In genomic region chr11:43922974-43923326, GRCh38 we compare ENCODE assay signal across 16 cellular contexts. TPM values are rescaled to one million over a fixed set of nuclear protein-coding genes. Genes with fewer than 3 reads are reported as not detected.
DNase-seq lines count a peak whose midpoint lies in the region; ATAC-seq, FAIRE-seq and TF ChIP-seq lines count a peak whose summit lies in the region.
"Had no signal": no experiment of that assay in that cellular context is flagged by ENCODE, and none has a peak within 500 bp of the region (broad histone marks: within the 10 kb centered on the region; RNA-seq: fewer than 3 reads in every experiment).

No MANE protein-coding gene starts in this region.

- H3K9me3 Mint-ChIP-seq in CD14-positive monocyte, result no peaks in the 10 kb centered on the region
- H3K9me3 Mint-ChIP-seq: stimulated activated memory B cell treated with anti-CD40 and anti-IgM and Interleukin-4, amounts not matched to agents 10 μg/mL and 1 μg/mL and 100 μg/mL, for 72 hours had no signal

- no peak overlapping the region for H3K4me3 Mint-ChIP-seq in CD14-positive monocyte
- H3K4me3 Mint-ChIP-seq: stimulated activated memory B cell treated with anti-CD40 and anti-IgM and Interleukin-4, amounts not matched to agents 10 μg/mL and 1 μg/mL and 100 μg/mL, for 72 hours had no signal

- no peak for TF ChIP-seq POLR2A in vagina (IDR thresholded peaks at IDR 0.05)

- peak overlapping the region; percentile 74 for H3K27ac ChIP-seq in cardiac muscle cell
- peak overlapping the region; percentile 85 for H3K27ac ChIP-seq in right cardiac atrium (ENCODE audit: low read length)
- peak overlapping the region; percentile 85 for H3K27ac ChIP-seq in psoas muscle
- H3K27ac ChIP-seq in vagina, result peak overlapping the region; percentile 85

- H3K27me3 Mint-ChIP-seq in CD14-positive monocyte (ENCODE audit: low read depth in 3 of 3), result no peaks in the 10 kb centered on the region
- H3K27me3 Mint-ChIP-seq: stimulated activated memory B cell treated with anti-CD40 and anti-IgM and Interleukin-4, amounts not matched to agents 10 μg/mL and 1 μg/mL and 100 μg/mL, for 72 hours had no signal

- H3K4me1 ChIP-seq in cardiac muscle cell (ENCODE audit: low read depth) (peaks cover 12% of the 10 kb centered on the region), right cardiac atrium (ENCODE audit: control insufficient read depth, insufficient read depth, low read length) (peaks cover 19% of the 10 kb centered on the region), psoas muscle (peaks cover 45% of the 10 kb centered on the region), vagina (peaks cover 47% of the 10 kb centered on the region)

- H3K36me3 ChIP-seq in cardiac muscle cell, result peaks cover 7% of the 10 kb centered on the region
- peaks cover 0 to 7% of the 10 kb centered on the region in 2 donors for H3K36me3 ChIP-seq in psoas muscle (ENCODE audit: insufficient read depth in 1 of 2, low read depth in 1 of 2)
- peaks cover 0 to 12% of the 10 kb centered on the region in 2 donors for H3K36me3 ChIP-seq in vagina

- FAIRE-seq in D721Med (lab: Jason Lieb, UNC), result no peak
- FAIRE-seq: keratinocyte had no signal

- no peak for ATAC-seq in left ventricle myocardium superior
- peak; percentile 3 to 13 for ATAC-seq in right cardiac atrium
- no peak for ATAC-seq in psoas muscle
- ATAC-seq: stimulated activated memory B cell treated with anti-CD40 and anti-IgM and Interleukin-4, amounts not matched to agents 10 μg/mL and 1 μg/mL and 100 μg/mL, for 72 hours had no signal

- 57% methylated on average over 6 of the region's 6 CpGs for WGBS in right cardiac atrium
- WGBS in psoas muscle, 3 donors, result 63 to 70% (median 67%) methylated on average over 6 of the region's 6 CpGs

- H3K4me3 ChIP-seq in cardiac muscle cell (no peak overlapping the region), right cardiac atrium (ENCODE audit: low read length) (no peak overlapping the region), psoas muscle (no peak overlapping the region), vagina (no peak overlapping the region)

- TF ChIP-seq CTCF in cardiac muscle cell (IDR thresholded peaks at IDR 0.05; ENCODE audit: low read depth, low read length), result no peak
- no peak for TF ChIP-seq CTCF in psoas muscle (IDR thresholded peaks at IDR 0.05)
- no peak for TF ChIP-seq CTCF in vagina (IDR thresholded peaks at IDR 0.05)
- no peak for TF ChIP-seq CTCF in D721Med (IDR thresholded peaks at IDR 0.05; ENCODE audit: insufficient read depth, missing control alignments)
- TF ChIP-seq CTCF in CD14-positive monocyte (IDR thresholded peaks at IDR 0.05), result no peak

- H3K4me1 Mint-ChIP-seq in CD14-positive monocyte, result peaks cover 2% of the 10 kb centered on the region
- H3K4me1 Mint-ChIP-seq: stimulated activated memory B cell treated with anti-CD40 and anti-IgM and Interleukin-4, amounts not matched to agents 10 μg/mL and 1 μg/mL and 100 μg/mL, for 72 hours had no signal

- intact Hi-C loops in left ventricle myocardium superior (cut with micrococcal nuclease), result no loop called here
- intact Hi-C loops in right cardiac atrium (cut with DNase I), result no loop called here
- intact Hi-C loops in psoas muscle (cut with DNase I), result no loop called here
- intact Hi-C loops in vagina (cut with DNase I), result loop anchor here (5.0 kb wide), 1 partner anchor 84 kb away; no protein-coding TSS in a partner anchor
- intact Hi-C loops in CD14-positive monocyte (cut with micrococcal nuclease), result no loop called here

- H3K27ac Mint-ChIP-seq in CD14-positive monocyte, result peak overlapping the region in 1 of 7 donors; percentile 23
- H3K27ac Mint-ChIP-seq: stimulated activated memory B cell treated with anti-CD40 and anti-IgM and Interleukin-4, amounts not matched to agents 10 μg/mL and 1 μg/mL and 100 μg/mL, for 72 hours had no signal

- no peaks in the 10 kb centered on the region for H3K9me3 ChIP-seq in cardiac muscle cell (ENCODE audit: low read depth)
- no peaks in the 10 kb centered on the region for H3K9me3 ChIP-seq in right cardiac atrium (ENCODE audit: control insufficient read depth, low read length)
- H3K9me3 ChIP-seq in psoas muscle, result no peaks in the 10 kb centered on the region
- H3K9me3 ChIP-seq in vagina, result no peaks in the 10 kb centered on the region

- peaks cover 40 to 41% of the 10 kb centered on the region in 2 donors for H3K36me3 Mint-ChIP-seq in CD14-positive monocyte

- H3K27me3 ChIP-seq in cardiac muscle cell (no peaks in the 10 kb centered on the region), right cardiac atrium (ENCODE audit: control insufficient read depth, insufficient read depth) (no peaks in the 10 kb centered on the region), psoas muscle (ENCODE audit: insufficient read depth in 3 of 3, low read length in 2 of 3) (no peaks in the 10 kb centered on the region), vagina (no peaks in the 10 kb centered on the region)

- DNase-seq in cardiac muscle cell (ENCODE audit: low read depth in 1 of 2, low spot score in 1 of 2), result no peak
- no peak for DNase-seq in left ventricle myocardium superior
- no peak for DNase-seq in right cardiac atrium
- no peak for DNase-seq in psoas muscle
- no peak for DNase-seq in vagina (ENCODE audit: extremely low spot score in 2 of 2)
- DNase-seq in D721Med (ENCODE audit: insufficient read length, low spot score), result no peak
- DNase-seq in NCI-H748 (lab: John Stamatoyannopoulos, UW; ENCODE audit: unreplicated experiment), result no peak
- DNase-seq in CD14-positive monocyte (ENCODE audit: low spot score), result no peak
- DNase-seq: 8988T; activated CD4-positive, alpha-beta T cell treated with anti-CD3 and anti-CD28 coated beads, Interleukin-2, amount 50 U/mL, for 48 hours; NCI-H1436; NCI-H524; RPMI8226; stimulated activated CD4-positive, alpha-beta T cell treated with anti-CD3 and anti-CD28 coated beads, Interleukin-2, amount 100 ng/mL, for 24 hours had no signal

RNA-seq across cellular contexts. Expression of gene C11orf96, which starts 19.5 kb away (rescaled TPM):
- total RNA-seq in cardiac muscle cell, result 48.6 and 79.6 TPM in 2 replicates
- polyA plus RNA-seq in cardiac muscle cell, result 7.1 and 14.5 TPM in 2 replicates
- total RNA-seq in left ventricle myocardium superior, result 16.1 TPM
- total RNA-seq in right cardiac atrium, result 100 to 1,000 TPM in 1 of 4 donors, 10 to 100 TPM in 3; 26.5 to 107 (median 36.5) TPM
- 68.0 TPM for polyA plus RNA-seq in right cardiac atrium
- 100 to 1,000 TPM in 1 of 4 donors, 10 to 100 TPM in 3; 16.5 to 122 (median 61.0) TPM for total RNA-seq in psoas muscle
- 10 to 100 TPM in 1 of 3 donors, 1 to 10 TPM in 2; 8.5 to 13.2 (median 10.0) TPM for polyA plus RNA-seq in psoas muscle
- 202 TPM for total RNA-seq in vagina
- polyA plus RNA-seq in CD14-positive monocyte, result not detected

RNA-seq across cellular contexts. Expression of gene ALKBH3, which starts 42.3 kb away (rescaled TPM):
- total RNA-seq in cardiac muscle cell (26.4 and 31.0 TPM in 2 replicates), left ventricle myocardium superior (17.5 TPM), right cardiac atrium (10 to 100 TPM; 15.1 to 18.6 (median 17.4) TPM), psoas muscle (10 to 100 TPM; 27.4 to 43.1 (median 37.9) TPM), vagina (33.4 TPM)
- polyA plus RNA-seq in cardiac muscle cell (25.0 and 27.9 TPM in 2 replicates), right cardiac atrium (17.4 TPM), psoas muscle (10 to 100 TPM; 28.3 to 47.1 (median 28.8) TPM), CD14-positive monocyte (10 to 100 TPM; 22.7 to 25.8 TPM)

Comparison
In these comparisons a context has a peak if more than half of its experiments do, and no peak if none do; other contexts are left out.
1. ATAC-seq: peak in right cardiac atrium (2 of 2); none in left ventricle myocardium superior (single experiment) and psoas muscle (0 of 4).
2. Peak in every context shown above with its lines, with median percentiles within 50 percentile points of each other: H3K27ac ChIP-seq.